11 cellular contexts compared by ENCODE assay signal in the genomic region with DNA sequence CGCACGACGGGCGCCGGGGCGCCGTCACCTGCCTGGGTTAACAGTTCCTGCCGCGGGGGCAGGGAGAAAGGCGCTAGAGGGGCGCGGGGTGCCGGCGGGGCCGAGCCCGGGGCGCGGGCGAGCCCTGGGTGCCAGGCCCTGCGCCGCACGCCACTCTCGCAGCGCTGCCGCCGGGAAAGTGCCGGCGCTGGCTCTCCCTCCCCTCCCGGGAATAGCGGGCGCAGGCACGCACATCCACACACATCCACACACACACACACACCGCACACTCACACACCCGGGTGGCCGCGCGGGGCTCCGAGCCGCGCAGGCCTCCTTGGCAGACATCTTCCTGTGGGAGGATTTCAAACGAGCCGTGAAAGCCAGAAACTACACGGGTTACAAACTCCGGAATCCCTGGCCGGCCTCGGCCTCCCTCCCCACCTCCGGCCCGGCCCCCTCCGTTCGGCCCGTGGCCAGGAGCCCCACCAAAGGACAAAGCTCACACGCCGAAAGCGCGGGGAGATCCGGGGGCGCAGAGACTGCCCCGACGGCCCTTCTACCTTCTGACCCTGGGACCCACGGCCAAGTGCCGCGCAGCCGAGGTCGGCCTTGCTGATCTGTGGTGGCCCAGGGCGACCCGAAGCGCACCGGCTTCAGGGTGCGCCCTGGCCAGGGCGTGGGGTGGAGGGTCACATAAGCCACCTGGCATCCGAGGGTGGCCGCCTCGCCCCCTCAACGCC.
DNase-seq lines count a peak whose midpoint lies in the region; ATAC-seq and TF ChIP-seq lines count a peak whose summit lies in the region.
"Had no signal": no experiment of that assay in that cellular context is flagged by ENCODE, and none has a peak within 500 bp of the region (broad histone marks: within the 10 kb centered on the region; RNA-seq: fewer than 3 reads in every experiment).

No MANE protein-coding gene starts in this region.

- 50% methylated on average over 59 of the region's 74 CpGs; no CpG with 5 or more reads in 1 of the 2 donors for WGBS in transverse colon (ENCODE audit: low coverage in 1 of 2), 2 donors

- H3K36me3 Mint-ChIP-seq in activated CD4-positive, alpha-beta T cell treated with anti-CD3 and anti-CD28 coated beads, Interleukin-2, amount 10 ng/mL, durations not matched to agents 7 days and 5 days (ENCODE audit: low read depth), result no peaks in the 10 kb centered on the region
- peaks cover 2% of the 10 kb centered on the region for H3K36me3 Mint-ChIP-seq in central memory CD8-positive, alpha-beta T cell (ENCODE audit: insufficient read depth)
- no peaks in the 10 kb centered on the region for H3K36me3 Mint-ChIP-seq in mesothelial cell of epicardium

- no peaks in the 10 kb centered on the region for H3K36me3 ChIP-seq in transverse colon

- peaks cover 22% of the 10 kb centered on the region for H3K4me1 Mint-ChIP-seq in activated CD4-positive, alpha-beta T cell treated with anti-CD3 and anti-CD28 coated beads, Interleukin-2, amount 10 ng/mL, durations not matched to agents 7 days and 5 days
- H3K4me1 Mint-ChIP-seq in central memory CD8-positive, alpha-beta T cell, result peaks cover 11% of the 10 kb centered on the region
- H3K4me1 Mint-ChIP-seq in mesothelial cell of epicardium, result peaks cover 48% of the 10 kb centered on the region

- POLR2A ChIA-PET in activated CD4-positive, alpha-beta T cell treated with anti-CD3 and anti-CD28 coated beads, Interleukin-2, amount 10 ng/mL, durations not matched to agents 7 days and 5 days (lab: Charles Lee), result no interaction called here

- no peak for TF ChIP-seq EP300 in transverse colon (IDR thresholded peaks at IDR 0.05; ENCODE audit: low read depth)

- intact Hi-C loops in transverse colon (cut with DNase I; ENCODE audit: low total_unique reads), result loop anchor here (2.0 kb wide), 1 partner anchor 43 kb away; no protein-coding TSS in a partner anchor

- peak; percentile 14 for ATAC-seq in central memory CD8-positive, alpha-beta T cell (replicated peaks; ENCODE audit: extremely low read depth, poor library complexity, severe bottlenecking)
- no peak for ATAC-seq in HG02759 (IDR thresholded peaks at IDR 0.05; ENCODE audit: unreplicated experiment)

- H3K27ac ChIP-seq in transverse colon, result peak overlapping the region in 2 of 4 donors; percentile 52 to 58

- H3K4me1 ChIP-seq in transverse colon, result peaks cover 0 to 27% (median 15%) of the 10 kb centered on the region in 4 donors

- H3K27ac Mint-ChIP-seq in activated CD4-positive, alpha-beta T cell treated with anti-CD3 and anti-CD28 coated beads, Interleukin-2, amount 10 ng/mL, durations not matched to agents 7 days and 5 days, result no peak overlapping the region
- no peak overlapping the region for H3K27ac Mint-ChIP-seq in central memory CD8-positive, alpha-beta T cell (ENCODE audit: low read depth)
- peak overlapping the region; percentile 79 for H3K27ac Mint-ChIP-seq in mesothelial cell of epicardium

- no peak for DNase-seq in activated CD4-positive, alpha-beta T cell treated with anti-CD3 and anti-CD28 coated beads, Interleukin-2, amount 10 ng/mL, durations not matched to agents 7 days and 5 days
- DNase-seq in activated CD4-positive, alpha-beta T cell treated with anti-CD3 and anti-CD28 coated beads, Interleukin-2, amount 50 U/mL, for 4 hours, result no peak
- DNase-seq in central memory CD8-positive, alpha-beta T cell (ENCODE audit: low spot score in 2 of 2), result no peak
- DNase-seq in mesothelial cell of epicardium (ENCODE audit: low spot score in 2 of 2, unreplicated experiment in 2 of 2), result no peak
- no peak for DNase-seq in transverse colon
- no peak for DNase-seq in NCI-H446 treated with DMSO at 0.1 percent for 48 hours (lab: John Stamatoyannopoulos, UW)
- DNase-seq in NCI-H2196 (lab: John Stamatoyannopoulos, UW; ENCODE audit: unreplicated experiment), result no peak
- DNase-seq: ACHN; NCI-H226; stimulated activated CD4-positive, alpha-beta T cell treated with anti-CD3 and anti-CD28 coated beads, Interleukin-1b, Interleukin-23, amount 100 ng/mL, for 48 hours had no signal

- CTCF ChIA-PET in activated CD4-positive, alpha-beta T cell treated with anti-CD3 and anti-CD28 coated beads, Interleukin-2, amount 10 ng/mL, durations not matched to agents 7 days and 5 days (lab: Charles Lee), result interaction anchor here (0.5 to 1.6 kb wide), 4 partner anchors 8 to 318 kb away, joined by 3 to 4 read pairs (median 3); no protein-coding TSS in a partner anchor

- H3K9me3 ChIP-seq in transverse colon, result no peaks in the 10 kb centered on the region

- in situ Hi-C loops in transverse colon (cut with MboI; ENCODE audit: low pct_ligation_motif_present in 1 of 4, low pct_unique_long_range_greater_than_20kb in 1 of 4, low sequenced_read_pairs in 3 of 4), result no loop called here

- TF ChIP-seq POLR2A in transverse colon (IDR thresholded peaks at IDR 0.05), result no peak

- H3K4me3 ChIP-seq in transverse colon, result peak overlapping the region in 3 of 4 donors; percentile 7 to 36 (median 22)

- H3K9me3 Mint-ChIP-seq in activated CD4-positive, alpha-beta T cell treated with anti-CD3 and anti-CD28 coated beads, Interleukin-2, amount 10 ng/mL, durations not matched to agents 7 days and 5 days, result no peaks in the 10 kb centered on the region
- H3K9me3 Mint-ChIP-seq in central memory CD8-positive, alpha-beta T cell, result no peaks in the 10 kb centered on the region
- peaks cover 7% of the 10 kb centered on the region for H3K9me3 Mint-ChIP-seq in mesothelial cell of epicardium

- H3K27me3 Mint-ChIP-seq in activated CD4-positive, alpha-beta T cell treated with anti-CD3 and anti-CD28 coated beads, Interleukin-2, amount 10 ng/mL, durations not matched to agents 7 days and 5 days, result peaks cover 39% of the 10 kb centered on the region
- peaks cover 26% of the 10 kb centered on the region for H3K27me3 Mint-ChIP-seq in central memory CD8-positive, alpha-beta T cell
- H3K27me3 Mint-ChIP-seq in mesothelial cell of epicardium (ENCODE audit: low read depth), result peaks cover 16% of the 10 kb centered on the region

- no peaks in the 10 kb centered on the region for H3K27me3 ChIP-seq in transverse colon

- TF ChIP-seq CTCF in mesothelial cell of epicardium (IDR thresholded peaks at IDR 0.05; ENCODE audit: unreplicated experiment), result no peak
- TF ChIP-seq CTCF in transverse colon (IDR thresholded peaks at IDR 0.05), result no peak

- H3K4me3 Mint-ChIP-seq in activated CD4-positive, alpha-beta T cell treated with anti-CD3 and anti-CD28 coated beads, Interleukin-2, amount 10 ng/mL, durations not matched to agents 7 days and 5 days, result peak overlapping the region; percentile 54
- H3K4me3 Mint-ChIP-seq in central memory CD8-positive, alpha-beta T cell, result peak overlapping the region; percentile 53
- H3K4me3 Mint-ChIP-seq in mesothelial cell of epicardium, result peak overlapping the region; percentile 66
